1 cellular context compared by ENCODE assay signal in the genomic region with DNA sequence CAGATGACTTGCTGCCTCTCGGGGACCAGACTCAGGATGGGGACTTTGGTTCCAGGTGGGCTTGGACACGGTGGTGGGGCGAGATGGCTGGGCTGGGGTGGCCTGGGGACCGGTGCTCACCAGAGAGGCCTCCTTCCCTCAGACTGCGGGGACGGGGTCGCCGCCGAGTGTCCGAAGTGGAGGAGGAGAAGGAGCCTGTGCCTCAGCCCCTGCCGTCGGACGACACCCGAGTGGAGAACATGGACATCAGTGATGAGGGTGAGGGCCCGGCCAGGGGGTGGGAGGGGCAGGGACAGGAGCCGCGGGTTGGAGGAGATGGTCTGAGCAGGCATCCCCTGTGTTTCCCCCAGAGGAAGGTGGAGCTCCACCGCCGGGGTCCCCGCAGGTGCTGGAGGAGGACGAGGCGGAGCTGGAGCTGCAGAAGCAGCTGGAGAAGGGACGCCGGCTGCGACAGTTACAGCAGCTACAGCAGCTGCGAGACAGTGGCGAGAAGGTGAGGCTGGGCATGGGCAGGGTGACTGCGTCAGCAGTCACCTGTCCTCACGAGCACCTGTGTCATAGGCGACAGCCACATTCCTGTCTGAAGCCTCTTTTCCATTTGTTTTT.
TF ChIP-seq lines count a peak whose summit lies in the region.

No MANE protein-coding gene starts in this region.

TF ChIP-seq in HepG2, 621 proteins besides CTCF, POLR2A, EP300 and RAD21:
- TF ChIP-seq RBFOX2 (IDR thresholded peaks at IDR 0.05; ENCODE audit: low read depth, low read length), result 0 out of 2 replicates have a peak, but pooled peaks have one; percentile 20
- no peak for TF ChIP-seq ZNF839 (CRISPR knock-in tag; IDR thresholded peaks at IDR 0.05; ENCODE audit: borderline replicate concordance)
- TF ChIP-seq ZNF350 (CRISPR knock-in tag; IDR thresholded peaks at IDR 0.05; ENCODE audit: borderline replicate concordance, low read depth), result no peak
